1 cellular context compared by ENCODE assay signal in the genomic region with DNA sequence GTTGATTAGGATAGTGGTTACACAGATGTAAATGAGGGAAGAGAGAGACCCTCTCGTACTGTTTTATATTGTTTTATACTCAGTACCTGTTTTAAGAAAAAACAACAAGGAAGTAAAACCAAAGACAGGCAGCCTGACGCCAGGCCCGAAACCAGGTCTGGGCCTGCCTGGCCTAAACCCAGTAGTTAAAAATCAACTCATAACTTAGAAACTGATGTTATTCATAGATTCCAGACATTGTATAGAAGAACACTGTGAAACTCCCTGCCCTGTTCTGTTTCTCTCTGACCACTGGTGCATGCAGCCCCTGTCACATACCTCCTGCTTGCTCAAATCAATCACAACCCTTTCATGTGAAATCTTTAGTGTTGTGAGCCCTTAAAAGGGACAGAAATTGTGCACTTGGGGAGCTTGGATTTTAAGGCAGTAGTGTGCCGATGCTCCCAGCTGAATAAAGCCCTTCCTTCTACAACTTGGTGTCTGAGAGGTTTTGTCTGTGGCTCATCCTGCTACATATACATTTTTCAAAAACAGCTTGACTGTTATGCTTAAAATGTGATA.
TF ChIP-seq lines count a peak whose summit lies in the region.

No MANE protein-coding gene starts in this region.

TF ChIP-seq in GM12878, 131 proteins besides CTCF, POLR2A, EP300 and RAD21 (continued from another document):
- TF ChIP-seq DPF2 (IDR thresholded peaks at IDR 0.05): 0 out of 2 replicates have a peak, but pooled peaks have one; percentile 30
- TF ChIP-seq IKZF2 (IDR thresholded peaks at IDR 0.05): peak; percentile 25 to 43; a peak in 3 of 4 replicates
- TF ChIP-seq ZNF217 (IDR thresholded peaks at IDR 0.05): 0 out of 2 replicates have a peak, but pooled peaks have one; percentile 54
- TF ChIP-seq, protein P1, sequence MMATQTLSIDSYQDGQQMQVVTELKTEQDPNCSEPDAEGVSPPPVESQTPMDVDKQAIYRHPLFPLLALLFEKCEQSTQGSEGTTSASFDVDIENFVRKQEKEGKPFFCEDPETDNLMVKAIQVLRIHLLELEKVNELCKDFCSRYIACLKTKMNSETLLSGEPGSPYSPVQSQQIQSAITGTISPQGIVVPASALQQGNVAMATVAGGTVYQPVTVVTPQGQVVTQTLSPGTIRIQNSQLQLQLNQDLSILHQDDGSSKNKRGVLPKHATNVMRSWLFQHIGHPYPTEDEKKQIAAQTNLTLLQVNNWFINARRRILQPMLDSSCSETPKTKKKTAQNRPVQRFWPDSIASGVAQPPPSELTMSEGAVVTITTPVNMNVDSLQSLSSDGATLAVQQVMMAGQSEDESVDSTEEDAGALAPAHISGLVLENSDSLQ (IDR thresholded peaks at IDR 0.05): peak; percentile 46; the same call in 1 of the 2 replicates
- 0 out of 2 replicates have a peak, but pooled peaks have one; percentile 24 for TF ChIP-seq MTA2 (IDR thresholded peaks at IDR 0.05; ENCODE audit: low read depth)
- TF ChIP-seq, protein P2, sequence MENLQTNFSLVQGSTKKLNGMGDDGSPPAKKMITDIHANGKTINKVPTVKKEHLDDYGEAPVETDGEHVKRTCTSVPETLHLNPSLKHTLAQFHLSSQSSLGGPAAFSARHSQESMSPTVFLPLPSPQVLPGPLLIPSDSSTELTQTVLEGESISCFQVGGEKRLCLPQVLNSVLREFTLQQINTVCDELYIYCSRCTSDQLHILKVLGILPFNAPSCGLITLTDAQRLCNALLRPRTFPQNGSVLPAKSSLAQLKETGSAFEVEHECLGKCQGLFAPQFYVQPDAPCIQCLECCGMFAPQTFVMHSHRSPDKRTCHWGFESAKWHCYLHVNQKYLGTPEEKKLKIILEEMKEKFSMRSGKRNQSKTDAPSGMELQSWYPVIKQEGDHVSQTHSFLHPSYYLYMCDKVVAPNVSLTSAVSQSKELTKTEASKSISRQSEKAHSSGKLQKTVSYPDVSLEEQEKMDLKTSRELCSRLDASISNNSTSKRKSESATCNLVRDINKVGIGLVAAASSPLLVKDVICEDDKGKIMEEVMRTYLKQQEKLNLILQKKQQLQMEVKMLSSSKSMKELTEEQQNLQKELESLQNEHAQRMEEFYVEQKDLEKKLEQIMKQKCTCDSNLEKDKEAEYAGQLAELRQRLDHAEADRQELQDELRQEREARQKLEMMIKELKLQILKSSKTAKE (IDR thresholded peaks at IDR 0.05; ENCODE audit: low read depth, poor library complexity, severe bottlenecking): peak; percentile 31
